Comparison of ENCODE assay signal across 30 cellular contexts in the genomic region with DNA sequence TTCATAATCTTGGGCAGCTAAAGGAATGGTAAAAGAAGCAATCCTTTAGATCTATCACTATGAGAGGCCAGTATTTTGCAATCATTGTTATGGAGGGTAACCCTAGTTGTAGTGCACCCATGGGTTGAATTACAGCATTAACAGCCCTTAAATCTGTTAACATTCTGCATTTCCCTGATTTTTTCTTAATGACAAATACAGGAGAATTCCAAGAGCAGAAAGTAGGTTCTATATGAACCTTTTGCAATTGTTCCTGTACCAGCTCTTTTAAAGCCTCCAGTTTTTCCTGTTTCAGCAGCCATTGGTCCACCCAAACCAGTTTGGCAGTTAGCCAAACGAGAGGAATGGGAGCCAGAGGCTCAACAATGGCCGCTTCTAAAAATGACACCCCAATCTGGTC.
"Had no signal": no experiment of that assay in that cellular context is flagged by ENCODE, and none has a peak within 500 bp of the region (broad histone marks: within the 10 kb centered on the region; RNA-seq: fewer than 3 reads in every experiment).

No MANE protein-coding gene starts in this region.

- DNase-seq: MM.1S, MV-4-11, NCI-H1092, NCI-H1105, NCI-H1417 treated with DMSO at 0.1 percent for 48 hours, NCI-H1436 treated with DMSO at 0.1 percent for 48 hours, NCI-H1694 treated with DMSO at 0.1 percent for 48 hours, NCI-H187 treated with DMSO at 0.1 percent for 48 hours, NCI-H2029, NCI-H2081, NCI-H2171 treated with DMSO at 0.1 percent for 48 hours, NCI-H2227 treated with DMSO at 0.1 percent for 48 hours, NCI-H345, NCI-H446, NCI-H510A treated with DMSO at 0.1 percent for 48 hours, NCI-H524 treated with DMSO at 0.1 percent for 48 hours, NCI-H526 treated with DMSO at 0.1 percent for 48 hours, NCI-H748 treated with DMSO at 0.1 percent for 48 hours, NCI-H82, PC-9, SHP77, SIG-M5, SJCRH30, T-helper 1 cell had no signal

- H3K4me2 ChIP-seq: PC-9 had no signal

- H3K27me3 ChIP-seq: SJCRH30 had no signal

- H3K36me3 ChIP-seq: SJCRH30 had no signal

- H3K4me3 ChIP-seq: PC-9, SJCRH30, SK-N-MC had no signal

- H3K4me1 ChIP-seq: SJCRH30 had no signal

- ATAC-seq: Panc1, Right ventricle myocardium inferior, SK-N-SH treated with all-trans-retinoic acid at 6 μM for 48 hours had no signal

- FAIRE-seq: RCC 7860 had no signal

- H3K27ac ChIP-seq: PC-9, RWPE1, SJCRH30, SK-N-MC had no signal

- H2AFZ ChIP-seq: PC-9 had no signal
